ENCODE assay signal across 1 cellular context in genomic region chr1:25174730-25175612, GRCh38.
A peak's percentile ranks its signal among the peaks of the same experiment; 100 is the strongest.
TF ChIP-seq lines count a peak whose summit lies in the region.

No MANE protein-coding gene starts in this region.

TF ChIP-seq in HepG2, 621 proteins besides CTCF, POLR2A, EP300 and RAD21 (continued from another document):
- TF ChIP-seq THAP9 (CRISPR knock-in tag; IDR thresholded peaks at IDR 0.05; ENCODE audit: borderline replicate concordance), result peak; percentile 29; the same call in 1 of the 2 replicates
- no peak for TF ChIP-seq NFIC (IDR thresholded peaks at IDR 0.05; ENCODE audit: low read length)
- 0 out of 2 replicates have a peak, but pooled peaks have one; percentile 4 for TF ChIP-seq BRCA1 (CRISPR knock-in tag; IDR thresholded peaks at IDR 0.05)
- 0 out of 2 replicates have a peak, but pooled peaks have one; percentile 6 for TF ChIP-seq ZNF670 (CRISPR knock-in tag; IDR thresholded peaks at IDR 0.05; ENCODE audit: borderline replicate concordance)
- TF ChIP-seq ZNF503 (CRISPR knock-in tag; IDR thresholded peaks at IDR 0.05), result no peak
- TF ChIP-seq RCOR2 (CRISPR knock-in tag; IDR thresholded peaks at IDR 0.05), result peak; percentile 48; the same call in 1 of the 2 replicates
- TF ChIP-seq MIER2 (CRISPR knock-in tag; IDR thresholded peaks at IDR 0.05), result 0 out of 2 replicates have a peak, but pooled peaks have one; percentile 12
- peak; percentile 64; the same call in 1 of the 2 replicates for TF ChIP-seq ZNF354B (CRISPR knock-in tag; IDR thresholded peaks at IDR 0.05)
- peak; percentile 58; the same call in 1 of the 2 replicates for TF ChIP-seq MTA1 (CRISPR knock-in tag; IDR thresholded peaks at IDR 0.05; ENCODE audit: borderline replicate concordance)
- 0 out of 2 replicates have a peak, but pooled peaks have one; percentile 17 for TF ChIP-seq TEAD2 (CRISPR knock-in tag; IDR thresholded peaks at IDR 0.05)
- TF ChIP-seq MEIS1 (CRISPR knock-in tag; IDR thresholded peaks at IDR 0.05; ENCODE audit: borderline replicate concordance), result peak; percentile 63
- TF ChIP-seq KDM2A (CRISPR knock-in tag; IDR thresholded peaks at IDR 0.05; ENCODE audit: borderline replicate concordance, low read depth), result peak; percentile 60
- TF ChIP-seq HNF4A (CRISPR knock-in tag; IDR thresholded peaks at IDR 0.05), result no peak
- TF ChIP-seq HIVEP1 (CRISPR knock-in tag; IDR thresholded peaks at IDR 0.05), result 0 out of 2 replicates have a peak, but pooled peaks have one; percentile 41
- TF ChIP-seq DMAP1 (CRISPR knock-in tag; IDR thresholded peaks at IDR 0.05), result peak; percentile 40; the same call in 1 of the 2 replicates
- TF ChIP-seq PITX1 (CRISPR knock-in tag; IDR thresholded peaks at IDR 0.05), result no peak
- TF ChIP-seq ZNF556 (CRISPR knock-in tag; IDR thresholded peaks at IDR 0.05; ENCODE audit: borderline replicate concordance), result peak; percentile 87; the same call in 1 of the 2 replicates
- TF ChIP-seq ZNF333 (CRISPR knock-in tag; IDR thresholded peaks at IDR 0.05; ENCODE audit: borderline replicate concordance), result 0 out of 2 replicates have a peak, but pooled peaks have one; percentile 26
- TF ChIP-seq ZNF562 (CRISPR knock-in tag; IDR thresholded peaks at IDR 0.05; ENCODE audit: borderline replicate concordance), result no peak
- no peak for TF ChIP-seq ZBTB4 (CRISPR knock-in tag; IDR thresholded peaks at IDR 0.05; ENCODE audit: borderline replicate concordance)
- peak; percentile 85 for TF ChIP-seq ZNF629 (CRISPR knock-in tag; conservative IDR thresholded peaks at IDR 0.05)
- peak; percentile 70 for TF ChIP-seq GFI1 (CRISPR knock-in tag; IDR thresholded peaks at IDR 0.05; ENCODE audit: borderline replicate concordance)
- peak; percentile 62 for TF ChIP-seq ZNF543 (CRISPR knock-in tag; IDR thresholded peaks at IDR 0.05)
- TF ChIP-seq DPF2 (CRISPR knock-in tag; IDR thresholded peaks at IDR 0.05; ENCODE audit: borderline replicate concordance, low read depth), result peak; percentile 39; the same call in 1 of the 2 replicates
- TF ChIP-seq ZFP91 (CRISPR knock-in tag; IDR thresholded peaks at IDR 0.05; ENCODE audit: borderline replicate concordance), result peak; percentile 63
- 0 out of 2 replicates have a peak, but pooled peaks have one; percentile 27 for TF ChIP-seq ZBTB8A (CRISPR knock-in tag; IDR thresholded peaks at IDR 0.05; ENCODE audit: borderline replicate concordance, low read depth)
- TF ChIP-seq NCOA2 (CRISPR knock-in tag; IDR thresholded peaks at IDR 0.05), result no peak; the same call in 1 of the 2 replicates
- peak; percentile 50; the same call in 1 of the 2 replicates for TF ChIP-seq SAP130 (CRISPR knock-in tag; IDR thresholded peaks at IDR 0.05; ENCODE audit: low read depth)
- peak; percentile 65; the same call in 1 of the 2 replicates for TF ChIP-seq ZNF788 (CRISPR knock-in tag; IDR thresholded peaks at IDR 0.05; ENCODE audit: borderline replicate concordance)
- peak; percentile 32; the same call in 1 of the 2 replicates for TF ChIP-seq ZNF609 (CRISPR knock-in tag; IDR thresholded peaks at IDR 0.05; ENCODE audit: borderline replicate concordance)
- no peak for TF ChIP-seq ATF7 (IDR thresholded peaks at IDR 0.05)
- TF ChIP-seq ATF7 (CRISPR knock-in tag; IDR thresholded peaks at IDR 0.05), result 0 out of 2 replicates have a peak, but pooled peaks have one; percentile 33
- TF ChIP-seq HNRNPL (IDR thresholded peaks at IDR 0.05; ENCODE audit: low read depth, low read length), result peak; percentile 78; the same call in 1 of the 2 replicates
